Comparison of ENCODE assay signal across 9 cellular contexts in genomic region chr2:217835931-217836881, GRCh38.
DNase-seq lines count a peak whose midpoint lies in the region; ATAC-seq and TF ChIP-seq lines count a peak whose summit lies in the region.
"Had no signal": no experiment of that assay in that cellular context is flagged by ENCODE, and none has a peak within 500 bp of the region (broad histone marks: within the 10 kb centered on the region; RNA-seq: fewer than 3 reads in every experiment).

No MANE protein-coding gene starts in this region.

- H3K9me3 Mint-ChIP-seq in H9 (no peaks in the 10 kb centered on the region; a peak in 1 of 5 replicates), immature natural killer cell (no peaks in the 10 kb centered on the region)
- H3K9me3 Mint-ChIP-seq: activated CD8-positive, alpha-beta T cell treated with anti-CD3 and anti-CD28 coated beads for 36 hours had no signal

- H2BK20ac ChIP-seq in H9 (ENCODE audit: low read depth, low read length, poor library complexity, severe bottlenecking), result no peak overlapping the region

- H3K79me2 ChIP-seq in H9 (ENCODE audit: insufficient read depth, low read length), result no peaks in the 10 kb centered on the region

- peak overlapping the region; percentile 83; the same call in 1 of the 2 replicates for H3K14ac ChIP-seq in H9 (ENCODE audit: insufficient read depth, low read length)

- no CpG with 5 or more reads among the region's 18 CpGs for WGBS in H9 (ENCODE audit: extremely low coverage, insufficient read length, low lambda C conversion rate)

- H4K5ac ChIP-seq in H9 (ENCODE audit: insufficient read length, low read depth, low read length), result no peak overlapping the region

- H2BK12ac ChIP-seq in H9 (ENCODE audit: insufficient read length, low read depth, low read length), result no peak overlapping the region

- H3K23ac ChIP-seq in H9 (ENCODE audit: insufficient read length, low read depth, low read length), result no peak overlapping the region

- H4K91ac ChIP-seq in H9 (ENCODE audit: insufficient read length, low read depth, low read length), result no peak overlapping the region

- H3K4me2 ChIP-seq in H9 (ENCODE audit: insufficient read depth, insufficient read length, low read length), result no peak overlapping the region

- no peak overlapping the region for H2BK15ac ChIP-seq in H9 (ENCODE audit: low read depth, low read length)

- H3K36me3 Mint-ChIP-seq in H9 (ENCODE audit: insufficient read depth in 1 of 3, low read depth in 3 of 3) (peaks cover 0 to 8% (median 7%) of the 10 kb centered on the region in 3 experiments; a peak in 5 of 7 replicates), immature natural killer cell (no peaks in the 10 kb centered on the region)

- no peak overlapping the region; the same call in 1 of the 2 replicates for H3K4ac ChIP-seq in H9 (ENCODE audit: low read depth, low read length)

- H3K9ac ChIP-seq in H9 (ENCODE audit: extremely low read depth, insufficient read length, low read length) (no peak overlapping the region), iPS-18a (ENCODE audit: low read length) (peak overlapping the region; percentile 51), skeletal muscle tissue (ENCODE audit: low read depth in 1 of 3, low read length in 3 of 3) (peak overlapping the region in 2 of 3 donors; percentile 21 to 63)

- no peak for ATAC-seq in GM21390 (IDR thresholded peaks at IDR 0.05; ENCODE audit: unreplicated experiment)
- ATAC-seq: activated CD8-positive, alpha-beta T cell treated with anti-CD3 and anti-CD28 coated beads for 36 hours had no signal

- H4K20me1 ChIP-seq in H9 (ENCODE audit: control insufficient read depth, insufficient read depth, insufficient read length), result no peaks in the 10 kb centered on the region

- H3K23me2 ChIP-seq in H9 (ENCODE audit: insufficient read length, low read depth, low read length, poor library complexity, severe bottlenecking), result no peaks in the 10 kb centered on the region

- peak overlapping the region; percentile 41 for H3K18ac ChIP-seq in H9 (ENCODE audit: insufficient read length, low read depth, low read length)

- peak overlapping the region; percentile 50 to 80 (median 79); a peak in 4 of 7 replicates for H3K27ac Mint-ChIP-seq in H9
- no peak overlapping the region for H3K27ac Mint-ChIP-seq in immature natural killer cell
- H3K27ac Mint-ChIP-seq: activated CD8-positive, alpha-beta T cell treated with anti-CD3 and anti-CD28 coated beads for 36 hours had no signal

- H3K4me1 Mint-ChIP-seq in H9, result peaks cover 22 to 27% of the 10 kb centered on the region in 2 experiments
- H3K4me1 Mint-ChIP-seq in immature natural killer cell, result no peaks in the 10 kb centered on the region

- H3K79me1 ChIP-seq in H9 (ENCODE audit: insufficient read depth, low read depth, low read length, poor library complexity, severe bottlenecking), result no peaks in the 10 kb centered on the region

- H3K4me3 ChIP-seq in iPS-18a (ENCODE audit: low read length) (no peak overlapping the region), skeletal muscle tissue (ENCODE audit: low read length in 3 of 3) (peak overlapping the region in 1 of 3 donors; percentile 4)

- H3K27me3 ChIP-seq in H9 (ENCODE audit: insufficient read depth, low read length), result no peaks in the 10 kb centered on the region
- no peaks in the 10 kb centered on the region for H3K27me3 ChIP-seq in iPS-18a (ENCODE audit: control insufficient read depth, insufficient read depth, low read length)
- no peaks in the 10 kb centered on the region for H3K27me3 ChIP-seq in skeletal muscle tissue (ENCODE audit: control insufficient read depth in 3 of 3, insufficient read depth in 3 of 3, low read length in 3 of 3)

- no peak overlapping the region for H3T11ph ChIP-seq in H9 (ENCODE audit: low read length)

- DNase-seq in H9 (peak; percentile 50), brain pericyte (ENCODE audit: low read depth, low spot score) (peak; percentile 27), A172 (ENCODE audit: low spot score) (no peak), immature natural killer cell (no peak), midbrain (lab: John Stamatoyannopoulos, UW) (no peak)
- DNase-seq: activated CD8-positive, alpha-beta T cell treated with anti-CD3 and anti-CD28 coated beads for 36 hours had no signal

- H3K36me3 ChIP-seq in iPS-18a (ENCODE audit: control insufficient read depth, low read depth, low read length) (no peaks in the 10 kb centered on the region), skeletal muscle tissue (ENCODE audit: control insufficient read depth in 3 of 3, insufficient read depth in 3 of 3, low read length in 3 of 3) (peaks cover 56 to 75% (median 66%) of the 10 kb centered on the region in 3 donors)

- no peak overlapping the region for H3K56ac ChIP-seq in H9 (ENCODE audit: insufficient read length, low read depth, low read length)

- no peak overlapping the region for H2AFZ ChIP-seq in H9 (ENCODE audit: low read length)

- peaks cover 23% of the 10 kb centered on the region for H3K27me3 Mint-ChIP-seq in H9 (ENCODE audit: low read depth)
- H3K27me3 Mint-ChIP-seq in immature natural killer cell (ENCODE audit: low read depth in 3 of 3), result peaks cover 0 to 4% (median 2%) of the 10 kb centered on the region in 3 donors
- H3K27me3 Mint-ChIP-seq: activated CD8-positive, alpha-beta T cell treated with anti-CD3 and anti-CD28 coated beads for 36 hours had no signal

- H2BK120ac ChIP-seq in H9 (ENCODE audit: low read depth, low read length, poor library complexity, severe bottlenecking), result peak overlapping the region; percentile 82

- H3K27ac ChIP-seq in H9 (ENCODE audit: insufficient read length, low read depth, low read length) (no peak overlapping the region), iPS-18a (ENCODE audit: low read length) (peak overlapping the region; percentile 54), skeletal muscle tissue (ENCODE audit: low read depth, low read length) (peak overlapping the region; percentile 94)

- no peak overlapping the region for H2AK5ac ChIP-seq in H9 (ENCODE audit: insufficient read length, low read length)

- H3K4me1 ChIP-seq in H9 (ENCODE audit: insufficient read depth, low read length), result no peaks in the 10 kb centered on the region
- H3K4me1 ChIP-seq in iPS-18a (ENCODE audit: control insufficient read depth, low read depth, low read length), result peaks cover 11% of the 10 kb centered on the region
- H3K4me1 ChIP-seq in skeletal muscle tissue (ENCODE audit: control insufficient read depth in 3 of 3, insufficient read depth in 3 of 3, low read length in 3 of 3), result peaks cover 97% of the 10 kb centered on the region in 3 donors

- no peak overlapping the region for H4K8ac ChIP-seq in H9 (replicated peaks; ENCODE audit: insufficient read length, low read depth, low read length)

- H3K9me3 ChIP-seq in H9 (ENCODE audit: control insufficient read depth, low read depth, low read length), result no peaks in the 10 kb centered on the region
- H3K9me3 ChIP-seq in iPS-18a (ENCODE audit: control insufficient read depth, low read depth, low read length), result no peaks in the 10 kb centered on the region
- H3K9me3 ChIP-seq in skeletal muscle tissue (ENCODE audit: control insufficient read depth in 3 of 3, low read length in 3 of 3), result no peaks in the 10 kb centered on the region

- peak overlapping the region in 1 of 2 experiments; percentile 38; a peak in 1 of 5 replicates for H3K4me3 Mint-ChIP-seq in H9
- H3K4me3 Mint-ChIP-seq in immature natural killer cell, result no peak overlapping the region
- H3K4me3 Mint-ChIP-seq: activated CD8-positive, alpha-beta T cell treated with anti-CD3 and anti-CD28 coated beads for 36 hours had no signal

- TF ChIP-seq CTCF in H9 (conservative IDR thresholded peaks at IDR 0.05), result no peak

- no peak overlapping the region for H2BK5ac ChIP-seq in H9 (ENCODE audit: insufficient read length, low read length)

Comparison
In these comparisons a context has a peak if more than half of its experiments do, and no peak if none do; other contexts are left out.
1. DNase-seq: peak in H9 (single experiment) and brain pericyte (single experiment); none in A172 (single experiment), immature natural killer cell (0 of 3) and midbrain (single experiment).
2. H3K27ac Mint-ChIP-seq: peak in H9 (3 of 3); none in immature natural killer cell (0 of 6).